Comparison of ENCODE assay signal across 8 cellular contexts in the genomic region with DNA sequence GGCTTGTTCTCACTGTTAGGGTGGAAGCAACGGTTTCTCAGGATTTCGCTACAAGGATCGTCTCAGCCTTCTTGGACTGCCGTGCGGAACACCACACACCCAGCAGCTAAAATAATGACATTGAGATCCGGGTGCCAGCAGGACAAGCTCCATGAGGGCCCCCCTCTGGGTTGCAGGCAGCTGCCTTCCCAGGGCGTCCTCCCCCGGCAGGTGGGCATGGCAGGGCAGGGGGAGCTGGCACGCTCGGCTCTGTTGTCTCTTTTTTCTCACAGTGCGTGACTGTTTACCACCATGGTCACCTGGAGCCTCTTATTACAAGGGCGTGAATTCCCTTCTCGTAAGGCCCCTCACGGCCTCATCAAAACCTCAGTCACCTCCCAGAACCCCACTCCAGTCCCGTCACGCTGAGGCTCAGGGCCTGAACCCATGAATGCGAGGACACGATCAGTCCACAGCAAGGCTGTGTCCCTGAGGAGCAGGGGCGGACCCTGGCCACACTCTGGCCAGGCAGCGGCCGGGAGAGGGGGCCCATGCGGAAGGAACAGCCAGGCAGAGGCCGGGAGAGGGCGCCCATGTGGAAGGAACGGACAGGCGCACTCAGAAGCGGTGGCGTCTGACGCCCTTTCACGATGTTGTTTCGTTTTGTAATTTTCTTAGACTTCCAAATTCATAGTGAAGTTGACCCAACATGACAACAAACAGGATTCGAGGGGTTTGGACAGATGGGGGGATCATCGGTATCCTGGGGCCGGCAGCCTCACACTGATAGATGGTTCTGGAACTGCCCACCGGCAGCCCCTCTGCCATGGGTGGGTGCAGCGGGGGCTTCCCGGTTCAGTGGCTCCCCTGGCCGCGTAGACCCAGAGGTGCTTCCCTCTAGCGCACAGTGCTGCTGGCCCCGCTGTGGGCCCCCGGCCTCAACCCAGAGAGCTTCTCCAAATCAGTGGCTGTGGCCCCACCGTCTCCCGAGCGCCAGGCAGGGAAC. TPM values are rescaled to one million over a fixed set of nuclear protein-coding genes. Genes with fewer than 3 reads are reported as not detected.
A peak's percentile ranks its signal among the peaks of the same experiment; 100 is the strongest.
DNase-seq lines count a peak whose midpoint lies in the region; ATAC-seq and TF ChIP-seq lines count a peak whose summit lies in the region.

No MANE protein-coding gene starts in this region.

- intact Hi-C loops in CD8-positive, alpha-beta T cell (cut with DNase I, micrococcal nuclease) = loop anchor here in 1 of 2 experiments (1.0 kb wide), 1 partner anchor 15 kb away; no protein-coding TSS in a partner anchor
- intact Hi-C loops in left ventricle myocardium superior (cut with micrococcal nuclease) (no loop called here), prostate gland (cut with DNase I) (no loop called here)

- TF ChIP-seq CTCF in CD8-positive, alpha-beta T cell (IDR thresholded peaks at IDR 0.05) = peak; percentile 34
- TF ChIP-seq CTCF in prostate gland (IDR thresholded peaks at IDR 0.05) = peak in 3 of 4 experiments; percentile 58 to 72 (median 68)

- H3K9me3 Mint-ChIP-seq in CD8-positive, alpha-beta T cell = no peaks in the 10 kb centered on the region

- peaks cover 16% of the 10 kb centered on the region for H3K4me1 ChIP-seq in CD8-positive, alpha-beta T cell (ENCODE audit: insufficient read depth, low read length)
- H3K4me1 ChIP-seq in prostate gland (replicated peaks) = peaks cover 4% of the 10 kb centered on the region

- H3K4me3 Mint-ChIP-seq in CD8-positive, alpha-beta T cell = peak overlapping the region; percentile 80

- peaks cover 18% of the 10 kb centered on the region for H3K4me1 Mint-ChIP-seq in CD8-positive, alpha-beta T cell (ENCODE audit: low read depth)

- 31% methylated on average over 45 of the region's 45 CpGs for WGBS in prostate gland

- H3K4me3 ChIP-seq in CD8-positive, alpha-beta T cell (ENCODE audit: low read depth, low read length) = peak overlapping the region; percentile 61
- peak overlapping the region; percentile 14 to 23 for H3K4me3 ChIP-seq in prostate gland

- no peak for TF ChIP-seq POLR2A in prostate gland (IDR thresholded peaks at IDR 0.05)

- POLR2A ChIA-PET in CD8-positive, alpha-beta T cell (lab: Charles Lee) = no interaction called here
- POLR2A ChIA-PET in HEK293T (lab: Yijun Ruan, JAX) = no interaction called here

- H3K27me3 Mint-ChIP-seq in CD8-positive, alpha-beta T cell (ENCODE audit: low read depth) = peaks cover 39% of the 10 kb centered on the region

- H3K36me3 ChIP-seq in CD8-positive, alpha-beta T cell (ENCODE audit: insufficient read depth, low read length) = no peaks in the 10 kb centered on the region
- no peaks in the 10 kb centered on the region for H3K36me3 ChIP-seq in prostate gland

- no peaks in the 10 kb centered on the region for H3K27me3 ChIP-seq in CD8-positive, alpha-beta T cell (ENCODE audit: insufficient read depth, low read length)
- peaks cover 2% of the 10 kb centered on the region for H3K27me3 ChIP-seq in prostate gland (replicated peaks; ENCODE audit: insufficient read depth)

- H3K36me3 Mint-ChIP-seq in CD8-positive, alpha-beta T cell = no peaks in the 10 kb centered on the region

- no peak overlapping the region for H3K27ac ChIP-seq in CD8-positive, alpha-beta T cell (ENCODE audit: low read depth, low read length)
- H3K27ac ChIP-seq in prostate gland = peak overlapping the region in 1 of 2 donors; percentile 17

- ATAC-seq in CD8-positive, alpha-beta T cell = peak; percentile 39
- peak; percentile 77 for ATAC-seq in left ventricle myocardium superior
- ATAC-seq in GM21825 (IDR thresholded peaks at IDR 0.05; ENCODE audit: unreplicated experiment) = no peak

- no peaks in the 10 kb centered on the region for H3K9me3 ChIP-seq in CD8-positive, alpha-beta T cell (ENCODE audit: low read length)
- H3K9me3 ChIP-seq in prostate gland = no peaks in the 10 kb centered on the region

- peak overlapping the region; percentile 13 for H3K27ac Mint-ChIP-seq in CD8-positive, alpha-beta T cell

- peak in 4 of 7 experiments; percentile 24 to 61 (median 38) for DNase-seq in CD8-positive, alpha-beta T cell
- peak; percentile 59 for DNase-seq in HEK293T (ENCODE audit: extremely low spot score)
- peak; percentile 62 for DNase-seq in NOMO-1 treated with dmso at 0.1 percent for 144 hours (lab: John Stamatoyannopoulos, UW; ENCODE audit: unreplicated experiment)
- DNase-seq in amygdala (lab: John Stamatoyannopoulos, UW) = peak in 31 of 56 donors; percentile 9 to 72 (median 27)
- peak; percentile 84 for DNase-seq in left ventricle myocardium superior
- peak; percentile 62 for DNase-seq in prostate gland (ENCODE audit: low spot score)
- no peak for DNase-seq in OCI-M2 (lab: John Stamatoyannopoulos, UW; ENCODE audit: unreplicated experiment)

- CTCF ChIA-PET in CD8-positive, alpha-beta T cell (lab: Charles Lee) = interaction anchor here (1.1 to 3.4 kb wide), 2 partner anchors 15 to 186 kb away, joined by 4 to 24 read pairs; no protein-coding TSS in a partner anchor
- CTCF ChIA-PET in HEK293T (lab: Yijun Ruan, JAX) = interaction anchor here (1.0 kb wide), 2 partner anchors 14 to 17 kb away, joined by 3 read pairs; no protein-coding TSS in a partner anchor

TF ChIP-seq in HEK293T, 16 proteins besides CTCF, POLR2A, EP300 and RAD21:
- TF ChIP-seq L3MBTL2 (conservative IDR thresholded peaks at IDR 0.05) (peak; percentile 42; the same call in 1 of the 2 replicates), FOXK2 (IDR thresholded peaks at IDR 0.05) (no peak)
TF ChIP-seq in HEK293T: peak in this region for 1.

RNA-seq across cellular contexts. Expression of a gene that starts 10.0 kb away (rescaled TPM):
- not detected for total RNA-seq in CD8-positive, alpha-beta T cell
- total RNA-seq in left ventricle myocardium superior (not detected), prostate gland (under 1 TPM in 1 of 2 donors, not detected in 1; 0.68 TPM)

RNA-seq across cellular contexts. Expression of a gene that starts 18.2 kb away (rescaled TPM):
- not detected for total RNA-seq in CD8-positive, alpha-beta T cell
- total RNA-seq in left ventricle myocardium superior (not detected), prostate gland (1 to 10 TPM in 1 of 2 donors, under 1 TPM in 1; 0.32 to 8.2 TPM)
